Comparison of ENCODE assay signal across 8 cellular contexts in the genomic region with DNA sequence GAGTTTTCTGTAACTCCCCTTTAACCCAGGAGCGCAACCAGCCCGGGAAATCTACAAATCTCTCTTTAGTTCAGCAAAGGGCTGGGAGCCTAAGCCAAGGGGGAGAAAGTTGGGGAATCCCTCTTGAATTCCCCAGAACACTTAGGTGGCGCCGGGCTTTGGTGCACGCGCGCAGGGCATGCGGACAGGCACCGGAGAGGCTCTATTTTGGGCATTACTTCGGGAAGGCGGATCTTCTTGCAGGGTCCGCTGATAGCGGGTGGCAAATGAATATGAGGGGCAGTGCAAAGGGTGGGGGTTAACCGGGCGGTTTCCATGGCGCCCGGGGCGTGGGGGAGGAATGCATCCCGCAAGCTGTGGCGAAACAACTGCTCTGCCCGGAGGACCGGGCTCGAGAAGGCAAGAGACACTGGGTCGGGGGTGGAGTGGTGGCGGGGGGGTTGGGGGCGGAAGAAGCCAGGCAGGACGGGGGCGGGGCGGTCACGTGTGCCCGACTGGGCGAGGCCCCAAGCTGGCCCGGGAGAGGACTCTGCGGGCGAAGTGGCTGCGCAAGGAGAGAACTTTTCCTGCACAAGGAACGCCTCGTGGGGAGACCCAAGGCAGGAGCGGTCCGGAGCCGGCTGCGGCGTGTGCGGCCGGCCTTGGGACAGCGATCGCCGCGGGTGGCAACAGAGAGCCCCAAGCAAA. TPM values are rescaled to one million over a fixed set of nuclear protein-coding genes. Genes with fewer than 3 reads are reported as not detected.
A peak's percentile ranks its signal among the peaks of the same experiment; 100 is the strongest.
DNase-seq lines count a peak whose midpoint lies in the region; ATAC-seq and TF ChIP-seq lines count a peak whose summit lies in the region.

FLVCR2 (plus strand) TSS at position 522 of the 687 bp plus-strand sequence. CDS start 353 bp downstream, outside the sequence.

- intact Hi-C loops in esophagus muscularis mucosa (cut with DNase I), result loop anchor here (1.0 kb wide), 1 partner anchor 74 kb away; no protein-coding TSS in a partner anchor

- H3K27ac Mint-ChIP-seq in activated T-cell treated with anti-CD3 and anti-CD28 coated beads, Interleukin-2, amount 50 U/mL, for 24 hours, result peak within 1 kb of the TSS; percentile 85
- H3K27ac Mint-ChIP-seq in stimulated activated naive B cell treated with anti-CD40 and anti-IgM and Interleukin-4, amounts not matched to agents 10 μg/mL and 1 μg/mL and 100 μg/mL, for 72 hours, result peak within 1 kb of the TSS; percentile 91

- peaks cover 17 to 42% (median 28%) of the 10 kb centered on the region in 4 donors for H3K4me1 ChIP-seq in esophagus muscularis mucosa
- peaks cover 17 to 24% of the 10 kb centered on the region in 2 donors for H3K4me1 ChIP-seq in mucosa of rectum (ENCODE audit: control insufficient read depth in 2 of 2, insufficient read depth in 2 of 2, low read length in 2 of 2)

- no peak for TF ChIP-seq CTCF in GM12864 (IDR thresholded peaks at IDR 0.05; ENCODE audit: low read depth, low read length, missing control alignments)
- no peak for TF ChIP-seq CTCF in esophagus muscularis mucosa (IDR thresholded peaks at IDR 0.05)

- peak within 1 kb of the TSS; percentile 63 for H3K4me3 ChIP-seq in GM12864 (ENCODE audit: low read depth, low read length)
- H3K4me3 ChIP-seq in esophagus muscularis mucosa, result peak within 1 kb of the TSS; percentile 63 to 69 (median 64)
- peak within 1 kb of the TSS; percentile 81 to 83 for H3K4me3 ChIP-seq in mucosa of rectum (ENCODE audit: low read length in 2 of 2)

- H3K27me3 ChIP-seq in esophagus muscularis mucosa (no peaks in the 10 kb centered on the region), mucosa of rectum (ENCODE audit: control insufficient read depth in 2 of 2, insufficient read depth in 2 of 2, low read length in 2 of 2) (no peaks in the 10 kb centered on the region)

- 2% methylated on average over 13 of the region's 49 CpGs for WGBS in esophagus muscularis mucosa

- DNase-seq in GM12864 (ENCODE audit: low read depth) (no peak), NCI-H69 (lab: John Stamatoyannopoulos, UW) (peak; percentile 54), esophagus muscularis mucosa (ENCODE audit: extremely low spot score) (peak; percentile 96), NCI-H446 treated with DMSO at 0.1 percent for 48 hours (lab: John Stamatoyannopoulos, UW) (no peak)
- peak; percentile 74 for DNase-seq in activated T-cell treated with anti-CD3 and anti-CD28 coated beads, Interleukin-2, amount 50 U/mL, for 24 hours
- DNase-seq in stimulated activated naive B cell treated with anti-CD40 and anti-IgM and Interleukin-4, amounts not matched to agents 10 μg/mL and 1 μg/mL and 100 μg/mL, for 72 hours, result peak; percentile 55

- H3K36me3 ChIP-seq in esophagus muscularis mucosa (no peaks in the 10 kb centered on the region), mucosa of rectum (ENCODE audit: control insufficient read depth in 2 of 2, insufficient read depth in 2 of 2, low read length in 2 of 2) (no peaks in the 10 kb centered on the region)

- H3K9ac ChIP-seq in mucosa of rectum (ENCODE audit: low read depth in 1 of 2, low read length in 2 of 2), result peak within 1 kb of the TSS; percentile 76 to 83

- TF ChIP-seq POLR2A in esophagus muscularis mucosa (IDR thresholded peaks at IDR 0.05; ENCODE audit: low read depth), result no peak

- no peaks in the 10 kb centered on the region for H3K36me3 Mint-ChIP-seq in activated T-cell treated with anti-CD3 and anti-CD28 coated beads, Interleukin-2, amount 50 U/mL, for 24 hours (ENCODE audit: low read depth)
- peaks cover 0 to 3% of the 10 kb centered on the region in 2 donors for H3K36me3 Mint-ChIP-seq in stimulated activated naive B cell treated with anti-CD40 and anti-IgM and Interleukin-4, amounts not matched to agents 10 μg/mL and 1 μg/mL and 100 μg/mL, for 72 hours

- H3K4me1 Mint-ChIP-seq in activated T-cell treated with anti-CD3 and anti-CD28 coated beads, Interleukin-2, amount 50 U/mL, for 24 hours (ENCODE audit: low read depth), result peaks cover 16% of the 10 kb centered on the region
- peaks cover 26 to 37% of the 10 kb centered on the region in 2 donors for H3K4me1 Mint-ChIP-seq in stimulated activated naive B cell treated with anti-CD40 and anti-IgM and Interleukin-4, amounts not matched to agents 10 μg/mL and 1 μg/mL and 100 μg/mL, for 72 hours

- H3K27ac ChIP-seq in esophagus muscularis mucosa (replicated peaks in 1 of 4) (peak within 1 kb of the TSS; percentile 82 to 91 (median 84)), mucosa of rectum (ENCODE audit: low read depth in 2 of 2, low read length in 2 of 2) (peak within 1 kb of the TSS; percentile 83 to 86)

- peak within 1 kb of the TSS; percentile 80 for H3K4me3 Mint-ChIP-seq in activated T-cell treated with anti-CD3 and anti-CD28 coated beads, Interleukin-2, amount 50 U/mL, for 24 hours
- H3K4me3 Mint-ChIP-seq in stimulated activated naive B cell treated with anti-CD40 and anti-IgM and Interleukin-4, amounts not matched to agents 10 μg/mL and 1 μg/mL and 100 μg/mL, for 72 hours, result peak within 1 kb of the TSS; percentile 92 to 94

- no peaks in the 10 kb centered on the region for H3K9me3 Mint-ChIP-seq in activated T-cell treated with anti-CD3 and anti-CD28 coated beads, Interleukin-2, amount 50 U/mL, for 24 hours
- H3K9me3 Mint-ChIP-seq in stimulated activated naive B cell treated with anti-CD40 and anti-IgM and Interleukin-4, amounts not matched to agents 10 μg/mL and 1 μg/mL and 100 μg/mL, for 72 hours, result no peaks in the 10 kb centered on the region

- no peak for TF ChIP-seq EP300 in esophagus muscularis mucosa (IDR thresholded peaks at IDR 0.05)

- H3K27me3 Mint-ChIP-seq in activated T-cell treated with anti-CD3 and anti-CD28 coated beads, Interleukin-2, amount 50 U/mL, for 24 hours, result peaks cover 2% of the 10 kb centered on the region
- peaks cover 3 to 8% of the 10 kb centered on the region in 2 donors for H3K27me3 Mint-ChIP-seq in stimulated activated naive B cell treated with anti-CD40 and anti-IgM and Interleukin-4, amounts not matched to agents 10 μg/mL and 1 μg/mL and 100 μg/mL, for 72 hours

- peak; percentile 42 for ATAC-seq in HG02840 (IDR thresholded peaks at IDR 0.05; ENCODE audit: low FRiP score, unreplicated experiment)
- peak; percentile 62 to 66 for ATAC-seq in stimulated activated naive B cell treated with anti-CD40 and anti-IgM and Interleukin-4, amounts not matched to agents 10 μg/mL and 1 μg/mL and 100 μg/mL, for 72 hours (replicated peaks)

- no peaks in the 10 kb centered on the region for H3K9me3 ChIP-seq in esophagus muscularis mucosa
- H3K9me3 ChIP-seq in mucosa of rectum (ENCODE audit: control insufficient read depth in 2 of 2, low read length in 2 of 2), result no peaks in the 10 kb centered on the region

RNA-seq across cellular contexts. Expression of gene FLVCR2, which starts in this region (rescaled TPM):
- total RNA-seq in esophagus muscularis mucosa, result 1 to 10 TPM; 2.5 to 7.5 (median 4.6) TPM

Comparison
In these comparisons a context has a peak if more than half of its experiments do, and no peak if none do; other contexts are left out.
1. DNase-seq: peak in NCI-H69 (single experiment), activated T-cell treated with anti-CD3 and anti-CD28 coated beads, Interleukin-2, amount 50 U/mL, for 24 hours (single experiment), esophagus muscularis mucosa (single experiment) and stimulated activated naive B cell treated with anti-CD40 and anti-IgM and Interleukin-4, amounts not matched to agents 10 μg/mL and 1 μg/mL and 100 μg/mL, for 72 hours (single experiment); none in GM12864 (single experiment) and NCI-H446 treated with DMSO at 0.1 percent for 48 hours (single experiment).
2. Peak in every context shown above with its lines, with median percentiles within 50 percentile points of each other: H3K4me3 ChIP-seq.